1 cellular context compared by ENCODE assay signal in genomic region chr2:15435474-15435873, GRCh38.
TF ChIP-seq lines count a peak whose summit lies in the region.

No MANE protein-coding gene starts in this region.

TF ChIP-seq in HepG2, 621 proteins besides CTCF, POLR2A, EP300 and RAD21 (continued from another document and continues in another):
- TF ChIP-seq MLXIP (CRISPR knock-in tag; IDR thresholded peaks at IDR 0.05; ENCODE audit: borderline replicate concordance) (no peak), BCL6 (CRISPR knock-in tag; IDR thresholded peaks at IDR 0.05) (peak; percentile 41), HDAC2 (CRISPR knock-in tag; IDR thresholded peaks at IDR 0.05) (peak; percentile 58; the same call in 1 of the 2 replicates), ARID5B (CRISPR knock-in tag; IDR thresholded peaks at IDR 0.05) (peak; percentile 81), KDM6A (CRISPR knock-in tag; IDR thresholded peaks at IDR 0.05; ENCODE audit: low read depth) (peak; percentile 49; the same call in 1 of the 2 replicates), NR2F6 (IDR thresholded peaks at IDR 0.05) (no peak), NR2F6 (CRISPR knock-in tag; IDR thresholded peaks at IDR 0.05) (peak; percentile 65), SAP130 (CRISPR knock-in tag; IDR thresholded peaks at IDR 0.05; ENCODE audit: low read depth) (peak; percentile 25; the same call in 1 of the 2 replicates), PHF21A (CRISPR knock-in tag; IDR thresholded peaks at IDR 0.05) (peak; percentile 48), PPARG (CRISPR knock-in tag; conservative IDR thresholded peaks at IDR 0.05) (0 out of 2 replicates have a peak, but pooled peaks have one; percentile 24), IRF2 (CRISPR knock-in tag; IDR thresholded peaks at IDR 0.05) (no peak), SRSF1 (optimal IDR thresholded peaks at IDR 0.05; ENCODE audit: low read depth, low read length) (no peak), RXRB (CRISPR knock-in tag; IDR thresholded peaks at IDR 0.05; ENCODE audit: borderline replicate concordance) (peak; percentile 49; the same call in 1 of the 2 replicates), SALL2 (CRISPR knock-in tag; IDR thresholded peaks at IDR 0.05) (no peak), PRDM15 (CRISPR knock-in tag; IDR thresholded peaks at IDR 0.05) (peak; percentile 52; the same call in 1 of the 2 replicates), MIXL1 (CRISPR knock-in tag; IDR thresholded peaks at IDR 0.05) (peak; percentile 55; the same call in 1 of the 2 replicates), ZMAT3 (CRISPR knock-in tag; conservative IDR thresholded peaks at IDR 0.05) (no peak), PCBP2 (optimal IDR thresholded peaks at IDR 0.05; ENCODE audit: low read depth, low read length, poor library complexity, severe bottlenecking) (no peak), ZNF33B (CRISPR knock-in tag; IDR thresholded peaks at IDR 0.05) (no peak), MXD4 (CRISPR knock-in tag; IDR thresholded peaks at IDR 0.05) (peak; percentile 50; the same call in 1 of the 2 replicates), SP5 (CRISPR knock-in tag; IDR thresholded peaks at IDR 0.05; ENCODE audit: borderline replicate concordance, low read depth) (peak; percentile 44; the same call in 1 of the 2 replicates), TAF15 (IDR thresholded peaks at IDR 0.05; ENCODE audit: low read depth, low read length, poor library complexity, severe bottlenecking) (no peak), RARG (CRISPR knock-in tag; IDR thresholded peaks at IDR 0.05; ENCODE audit: low read depth) (no peak), ZNF205 (CRISPR knock-in tag; IDR thresholded peaks at IDR 0.05) (peak; percentile 59; the same call in 1 of the 2 replicates), ZNF83 (CRISPR knock-in tag; IDR thresholded peaks at IDR 0.05; ENCODE audit: borderline replicate concordance) (no peak), LCORL (IDR thresholded peaks at IDR 0.05) (0 out of 2 replicates have a peak, but pooled peaks have one; percentile 20), LCORL (CRISPR knock-in tag; IDR thresholded peaks at IDR 0.05) (no peak), ZNF775 (CRISPR knock-in tag; IDR thresholded peaks at IDR 0.05; ENCODE audit: borderline replicate concordance) (0 out of 2 replicates have a peak, but pooled peaks have one; percentile 35), ERF (CRISPR knock-in tag; IDR thresholded peaks at IDR 0.05) (0 out of 2 replicates have a peak, but pooled peaks have one; percentile 25), REPIN1 (CRISPR knock-in tag; IDR thresholded peaks at IDR 0.05; ENCODE audit: borderline replicate concordance, low read depth) (peak; percentile 32; the same call in 1 of the 2 replicates), ZBTB49 (CRISPR knock-in tag; IDR thresholded peaks at IDR 0.05; ENCODE audit: borderline replicate concordance) (no peak), ZNF788 (CRISPR knock-in tag; IDR thresholded peaks at IDR 0.05; ENCODE audit: borderline replicate concordance) (no peak), PITX1 (CRISPR knock-in tag; IDR thresholded peaks at IDR 0.05) (0 out of 2 replicates have a peak, but pooled peaks have one; percentile 33), SOX5 (CRISPR knock-in tag; IDR thresholded peaks at IDR 0.05; ENCODE audit: borderline replicate concordance) (0 out of 2 replicates have a peak, but pooled peaks have one; percentile 31), ZNF264 (CRISPR knock-in tag; IDR thresholded peaks at IDR 0.05) (peak; percentile 85), ESRRA (CRISPR knock-in tag; IDR thresholded peaks at IDR 0.05; ENCODE audit: low read depth) (peak; percentile 54; the same call in 1 of the 2 replicates), JUN (CRISPR knock-in tag; IDR thresholded peaks at IDR 0.05) (no peak), NCOR1 (IDR thresholded peaks at IDR 0.05; ENCODE audit: borderline replicate concordance, low read length) (peak; percentile 92), ARNTL (CRISPR knock-in tag; IDR thresholded peaks at IDR 0.05) (no peak)
- TF ChIP-seq, protein P1, sequence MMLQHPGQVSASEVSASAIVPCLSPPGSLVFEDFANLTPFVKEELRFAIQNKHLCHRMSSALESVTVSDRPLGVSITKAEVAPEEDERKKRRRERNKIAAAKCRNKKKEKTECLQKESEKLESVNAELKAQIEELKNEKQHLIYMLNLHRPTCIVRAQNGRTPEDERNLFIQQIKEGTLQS (CRISPR knock-in tag; IDR thresholded peaks at IDR 0.05), result no peak
- TF ChIP-seq, protein P2, sequence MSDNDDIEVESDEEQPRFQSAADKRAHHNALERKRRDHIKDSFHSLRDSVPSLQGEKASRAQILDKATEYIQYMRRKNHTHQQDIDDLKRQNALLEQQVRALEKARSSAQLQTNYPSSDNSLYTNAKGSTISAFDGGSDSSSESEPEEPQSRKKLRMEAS (IDR thresholded peaks at IDR 0.05), result 0 out of 2 replicates have a peak, but pooled peaks have one; percentile 27
- TF ChIP-seq, protein P3, sequence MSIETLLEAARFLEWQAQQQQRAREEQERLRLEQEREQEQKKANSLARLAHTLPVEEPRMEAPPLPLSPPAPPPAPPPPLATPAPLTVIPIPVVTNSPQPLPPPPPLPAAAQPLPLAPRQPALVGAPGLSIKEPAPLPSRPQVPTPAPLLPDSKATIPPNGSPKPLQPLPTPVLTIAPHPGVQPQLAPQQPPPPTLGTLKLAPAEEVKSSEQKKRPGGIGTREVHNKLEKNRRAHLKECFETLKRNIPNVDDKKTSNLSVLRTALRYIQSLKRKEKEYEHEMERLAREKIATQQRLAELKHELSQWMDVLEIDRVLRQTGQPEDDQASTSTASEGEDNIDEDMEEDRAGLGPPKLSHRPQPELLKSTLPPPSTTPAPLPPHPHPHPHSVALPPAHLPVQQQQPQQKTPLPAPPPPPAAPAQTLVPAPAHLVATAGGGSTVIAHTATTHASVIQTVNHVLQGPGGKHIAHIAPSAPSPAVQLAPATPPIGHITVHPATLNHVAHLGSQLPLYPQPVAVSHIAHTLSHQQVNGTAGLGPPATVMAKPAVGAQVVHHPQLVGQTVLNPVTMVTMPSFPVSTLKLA (IDR thresholded peaks at IDR 0.05), result no peak
- TF ChIP-seq, protein P4, sequence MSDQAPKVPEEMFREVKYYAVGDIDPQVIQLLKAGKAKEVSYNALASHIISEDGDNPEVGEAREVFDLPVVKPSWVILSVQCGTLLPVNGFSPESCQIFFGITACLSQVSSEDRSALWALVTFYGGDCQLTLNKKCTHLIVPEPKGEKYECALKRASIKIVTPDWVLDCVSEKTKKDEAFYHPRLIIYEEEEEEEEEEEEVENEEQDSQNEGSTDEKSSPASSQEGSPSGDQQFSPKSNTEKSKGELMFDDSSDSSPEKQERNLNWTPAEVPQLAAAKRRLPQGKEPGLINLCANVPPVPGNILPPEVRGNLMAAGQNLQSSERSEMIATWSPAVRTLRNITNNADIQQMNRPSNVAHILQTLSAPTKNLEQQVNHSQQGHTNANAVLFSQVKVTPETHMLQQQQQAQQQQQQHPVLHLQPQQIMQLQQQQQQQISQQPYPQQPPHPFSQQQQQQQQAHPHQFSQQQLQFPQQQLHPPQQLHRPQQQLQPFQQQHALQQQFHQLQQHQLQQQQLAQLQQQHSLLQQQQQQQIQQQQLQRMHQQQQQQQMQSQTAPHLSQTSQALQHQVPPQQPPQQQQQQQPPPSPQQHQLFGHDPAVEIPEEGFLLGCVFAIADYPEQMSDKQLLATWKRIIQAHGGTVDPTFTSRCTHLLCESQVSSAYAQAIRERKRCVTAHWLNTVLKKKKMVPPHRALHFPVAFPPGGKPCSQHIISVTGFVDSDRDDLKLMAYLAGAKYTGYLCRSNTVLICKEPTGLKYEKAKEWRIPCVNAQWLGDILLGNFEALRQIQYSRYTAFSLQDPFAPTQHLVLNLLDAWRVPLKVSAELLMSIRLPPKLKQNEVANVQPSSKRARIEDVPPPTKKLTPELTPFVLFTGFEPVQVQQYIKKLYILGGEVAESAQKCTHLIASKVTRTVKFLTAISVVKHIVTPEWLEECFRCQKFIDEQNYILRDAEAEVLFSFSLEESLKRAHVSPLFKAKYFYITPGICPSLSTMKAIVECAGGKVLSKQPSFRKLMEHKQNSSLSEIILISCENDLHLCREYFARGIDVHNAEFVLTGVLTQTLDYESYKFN (CRISPR knock-in tag; conservative IDR thresholded peaks at IDR 0.05), result peak; percentile 87
